In genomic region chr13:48993150-48993549, GRCh38 we compare ENCODE assay signal across 16 cellular contexts. TPM values are rescaled to one million over a fixed set of nuclear protein-coding genes. Genes with fewer than 3 reads are reported as not detected.
DNase-seq lines count a peak whose midpoint lies in the region; ATAC-seq, FAIRE-seq and TF ChIP-seq lines count a peak whose summit lies in the region.
"Had no signal": no experiment of that assay in that cellular context is flagged by ENCODE, and none has a peak within 500 bp of the region (broad histone marks: within the 10 kb centered on the region; RNA-seq: fewer than 3 reads in every experiment).

No MANE protein-coding gene starts in this region.

- H3K27me3 ChIP-seq in GM23338 (ENCODE audit: insufficient read depth), result no peaks in the 10 kb centered on the region
- H3K27me3 ChIP-seq in GM12878 (replicated peaks in 1 of 2; ENCODE audit: control insufficient read depth in 2 of 2, insufficient read depth in 2 of 2, low read length in 1 of 2), result no peaks in the 10 kb centered on the region
- H3K27me3 ChIP-seq in mesendoderm (ENCODE audit: insufficient read depth, low read length, poor library complexity), result no peaks in the 10 kb centered on the region
- no peaks in the 10 kb centered on the region for H3K27me3 ChIP-seq in colonic mucosa
- H3K27me3 ChIP-seq: BLaER1 had no signal

- no peak overlapping the region for H2BK120ac ChIP-seq in mesendoderm (ENCODE audit: low read depth, low read length)

- H2AFZ ChIP-seq in GM23338 (no peak overlapping the region), GM12878 (ENCODE audit: control insufficient read depth, low read depth, low read length) (no peak overlapping the region)
- H2AFZ ChIP-seq: GM23248 had no signal

- no peaks in the 10 kb centered on the region for H3F3A ChIP-seq in GM23338 (replicated peaks; ENCODE audit: low read depth)

- H3K4ac ChIP-seq in mesendoderm (ENCODE audit: low read depth, low read length), result no peak overlapping the region

- H3K4me2 ChIP-seq in GM23338 (no peak overlapping the region), GM12878 (ENCODE audit: control insufficient read depth, insufficient read depth) (no peak overlapping the region), mesendoderm (ENCODE audit: low read length) (no peak overlapping the region)
- H3K4me2 ChIP-seq: BLaER1 had no signal

- peaks cover 29% of the 10 kb centered on the region for H3K4me1 Mint-ChIP-seq in activated CD4-positive, alpha-beta T cell treated with anti-CD3 and anti-CD28 coated beads for 36 hours
- peaks cover 6% of the 10 kb centered on the region for H3K4me1 Mint-ChIP-seq in activated CD4-positive, alpha-beta T cell treated with anti-CD3 and anti-CD28 coated beads, Interleukin-2, amount 10 ng/mL, durations not matched to agents 7 days and 5 days
- H3K4me1 Mint-ChIP-seq in GM23338, result no peaks in the 10 kb centered on the region
- H3K4me1 Mint-ChIP-seq: H9 had no signal

- BruUV-seq in GM12878 (replicated peaks; lab: Mats Ljungman, UMichigan), result no TSS peak

- in situ Hi-C loops in GM12878 (cut with MboI), result no loop called here

- H3K23ac ChIP-seq in mesendoderm (ENCODE audit: low read length), result no peak overlapping the region

- H3K9me2 ChIP-seq in GM23338 (ENCODE audit: insufficient read depth), result no peaks in the 10 kb centered on the region

- no peak overlapping the region for H3K4me3 ChIP-seq in GM23338
- H3K4me3 ChIP-seq in GM12878, result no peak overlapping the region
- no peak overlapping the region for H3K4me3 ChIP-seq in mesendoderm (ENCODE audit: low read length)
- no peak overlapping the region for H3K4me3 ChIP-seq in colonic mucosa
- H3K4me3 ChIP-seq: BLaER1, GM23248 had no signal

- H3K9me3 ChIP-seq in GM12878 (replicated peaks; ENCODE audit: control insufficient read depth, insufficient read depth, low read length), result peaks cover 12% of the 10 kb centered on the region
- no peaks in the 10 kb centered on the region for H3K9me3 ChIP-seq in colonic mucosa

- no peak overlapping the region for H3K27ac Mint-ChIP-seq in activated CD4-positive, alpha-beta T cell treated with anti-CD3 and anti-CD28 coated beads for 36 hours
- H3K27ac Mint-ChIP-seq in activated CD4-positive, alpha-beta T cell treated with anti-CD3 and anti-CD28 coated beads, Interleukin-2, amount 10 ng/mL, durations not matched to agents 7 days and 5 days, result no peak overlapping the region
- H3K27ac Mint-ChIP-seq in GM23338, result no peak overlapping the region
- H3K27ac Mint-ChIP-seq: H9 had no signal

- no peak for TF ChIP-seq RAD21 in GM12878 (IDR thresholded peaks at IDR 0.05; ENCODE audit: insufficient read depth, low read depth, low read length)

- DNase-seq in activated CD4-positive, alpha-beta T cell treated with anti-CD3 and anti-CD28 coated beads for 36 hours, result no peak
- DNase-seq in activated CD4-positive, alpha-beta T cell treated with anti-CD3 and anti-CD28 coated beads, Interleukin-2, amount 10 ng/mL, durations not matched to agents 7 days and 5 days, result no peak
- peak; percentile 54 for DNase-seq in GM23338 (ENCODE audit: low spot score)
- DNase-seq in GM12878 (ENCODE audit: low read depth, low spot score), result no peak
- DNase-seq in mesendoderm, result peak; percentile 30
- DNase-seq in colonic mucosa, result no peak
- DNase-seq: 8988T; AML-193; CD8-positive, alpha-beta memory T cell; DMS53; GF-D8; GM23248; H9 had no signal

- no peak overlapping the region for H2AK5ac ChIP-seq in mesendoderm (ENCODE audit: low read length)

- no peak overlapping the region for H4K8ac ChIP-seq in mesendoderm (ENCODE audit: low read depth, low read length)

- peaks cover 43% of the 10 kb centered on the region for H3K36me3 Mint-ChIP-seq in activated CD4-positive, alpha-beta T cell treated with anti-CD3 and anti-CD28 coated beads for 36 hours (ENCODE audit: low read depth)
- H3K36me3 Mint-ChIP-seq in activated CD4-positive, alpha-beta T cell treated with anti-CD3 and anti-CD28 coated beads, Interleukin-2, amount 10 ng/mL, durations not matched to agents 7 days and 5 days (ENCODE audit: low read depth), result peaks cover 40% of the 10 kb centered on the region
- peaks cover 36% of the 10 kb centered on the region for H3K36me3 Mint-ChIP-seq in GM23338 (ENCODE audit: low read depth)

- H3K79me2 ChIP-seq in GM23338 (replicated peaks; ENCODE audit: insufficient read depth), result peaks cover 47% of the 10 kb centered on the region
- H3K79me2 ChIP-seq in GM12878 (ENCODE audit: control insufficient read depth, insufficient read depth, low read length), result peaks cover 44% of the 10 kb centered on the region
- H3K79me2 ChIP-seq in mesendoderm (ENCODE audit: control insufficient read depth, insufficient read depth, low read length), result no peaks in the 10 kb centered on the region

- no peak overlapping the region for H3K56ac ChIP-seq in mesendoderm (ENCODE audit: low read length)

- TF ChIP-seq CTCF in GM23338 (conservative IDR thresholded peaks at IDR 0.05; ENCODE audit: low read depth in 2 of 2) (no peak), GM12878 (IDR thresholded peaks at IDR 0.05 in 2 of 3, conservative IDR thresholded peaks at IDR 0.05 in 1 of 3; ENCODE audit: control insufficient read depth in 2 of 3, extremely low read depth in 1 of 3, insufficient read depth in 1 of 3, low read depth in 3 of 3, low read length in 3 of 3) (no peak), colonic mucosa (IDR thresholded peaks at IDR 0.05) (no peak)

- ATAC-seq in activated CD4-positive, alpha-beta T cell treated with anti-CD3 and anti-CD28 coated beads for 36 hours, result peak; percentile 14
- ATAC-seq in GM23338 (peak; percentile 51), GM12878 (peak; percentile 45), HG03521 (IDR thresholded peaks at IDR 0.05; ENCODE audit: unreplicated experiment) (no peak)

- SMC1A ChIA-PET in GM12878 (lab: Charles Lee; ENCODE audit: uncharacterized antibody, unreplicated experiment), result interaction anchor here (0.6 to 2.1 kb wide), 2 partner anchors 12 to 153 kb away, joined by 3 to 9 read pairs; no protein-coding TSS in a partner anchor

- H3K9ac ChIP-seq in GM12878 (ENCODE audit: control insufficient read depth, insufficient read depth, low read length) (no peak overlapping the region), mesendoderm (ENCODE audit: low read length) (no peak overlapping the region), colonic mucosa (ENCODE audit: low read depth in 2 of 2, low read length in 2 of 2) (no peak overlapping the region)
- H3K9ac ChIP-seq: BLaER1, GM23248 had no signal

- no peak overlapping the region for H2BK5ac ChIP-seq in mesendoderm (ENCODE audit: low read length)

- intact Hi-C loops in activated CD4-positive, alpha-beta T cell treated with anti-CD3 and anti-CD28 coated beads for 36 hours (cut with DNase I, micrococcal nuclease), result no loop called here
- intact Hi-C loops in GM12878 (cut with micrococcal nuclease; ENCODE audit: unreplicated experiment) (no loop called here), colonic mucosa (cut with DNase I) (no loop called here)

- CTCF ChIA-PET in activated CD4-positive, alpha-beta T cell treated with anti-CD3 and anti-CD28 coated beads for 36 hours (lab: Charles Lee), result interaction anchor here (1.3 kb wide), 1 partner anchor 17 kb away, joined by 4 read pairs; the partner anchor contains the start of gene FNDC3A
- CTCF ChIA-PET in activated CD4-positive, alpha-beta T cell treated with anti-CD3 and anti-CD28 coated beads, Interleukin-2, amount 10 ng/mL, durations not matched to agents 7 days and 5 days (lab: Charles Lee), result no interaction called here
- CTCF ChIA-PET in GM12878 (lab: Yijun Ruan, JAX), result no interaction called here

- H3K4me3 Mint-ChIP-seq in activated CD4-positive, alpha-beta T cell treated with anti-CD3 and anti-CD28 coated beads for 36 hours, result no peak overlapping the region
- no peak overlapping the region for H3K4me3 Mint-ChIP-seq in activated CD4-positive, alpha-beta T cell treated with anti-CD3 and anti-CD28 coated beads, Interleukin-2, amount 10 ng/mL, durations not matched to agents 7 days and 5 days
- no peak overlapping the region for H3K4me3 Mint-ChIP-seq in GM23338
- H3K4me3 Mint-ChIP-seq: CD8-positive, alpha-beta memory T cell; H9 had no signal

- H3K79me1 ChIP-seq in mesendoderm (ENCODE audit: low read length), result peaks cover 3% of the 10 kb centered on the region

- RAD21 ChIA-PET in GM12878 (lab: Charles Lee; ENCODE audit: unreplicated experiment), result interaction anchor here (1.7 kb wide), 1 partner anchor 14 kb away, joined by 5 read pairs; no protein-coding TSS in a partner anchor

- no peak overlapping the region for H3K27ac ChIP-seq in GM23338 (ENCODE audit: low read depth)
- no peak overlapping the region for H3K27ac ChIP-seq in GM12878 (ENCODE audit: control insufficient read depth, insufficient read depth)
- no peak overlapping the region for H3K27ac ChIP-seq in mesendoderm (ENCODE audit: low read depth, low read length)
- H3K27ac ChIP-seq in colonic mucosa, result no peak overlapping the region
- H3K27ac ChIP-seq: BLaER1, GM23248, HL-60 had no signal

- no peak overlapping the region for H4K5ac ChIP-seq in mesendoderm (ENCODE audit: low read length)

- H3K4me1 ChIP-seq in GM23338 (ENCODE audit: insufficient read depth) (no peaks in the 10 kb centered on the region), GM12878 (ENCODE audit: control insufficient read depth, insufficient read depth, low read length) (0 out of 2 replicates have a peak, but pooled peaks cover 4% of the 10 kb centered on the region), mesendoderm (ENCODE audit: control insufficient read depth, low read depth, low read length) (no peaks in the 10 kb centered on the region), colonic mucosa (no peaks in the 10 kb centered on the region)
- H3K4me1 ChIP-seq: BLaER1 had no signal

- H3K36me3 ChIP-seq in GM23338 (ENCODE audit: insufficient read depth) (no peaks in the 10 kb centered on the region), GM12878 (ENCODE audit: control insufficient read depth in 2 of 2, insufficient read depth in 2 of 2, low read length in 1 of 2) (peaks cover 0 to 3% of the 10 kb centered on the region in 2 experiments; a peak in 1 of 4 replicates), mesendoderm (ENCODE audit: control insufficient read depth, insufficient read depth, low read length) (no peaks in the 10 kb centered on the region), colonic mucosa (no peaks in the 10 kb centered on the region)

- H3K18ac ChIP-seq in mesendoderm (ENCODE audit: low read length), result no peak overlapping the region

- H2BK15ac ChIP-seq in mesendoderm (replicated peaks; ENCODE audit: low read depth), result no peak overlapping the region

- no peak for TF ChIP-seq POLR2A in GM12878 (IDR thresholded peaks at IDR 0.05; ENCODE audit: low read depth, low read length)

- peaks cover 9% of the 10 kb centered on the region for H3K9me3 Mint-ChIP-seq in activated CD4-positive, alpha-beta T cell treated with anti-CD3 and anti-CD28 coated beads for 36 hours (ENCODE audit: low read depth)
- peaks cover 14% of the 10 kb centered on the region for H3K9me3 Mint-ChIP-seq in activated CD4-positive, alpha-beta T cell treated with anti-CD3 and anti-CD28 coated beads, Interleukin-2, amount 10 ng/mL, durations not matched to agents 7 days and 5 days
- peaks cover 16% of the 10 kb centered on the region for H3K9me3 Mint-ChIP-seq in GM23338

- TF ChIP-seq EP300 in GM12878 (IDR thresholded peaks at IDR 0.05; ENCODE audit: borderline replicate concordance in 1 of 2, control insufficient read depth in 1 of 2, low read depth in 2 of 2, low read length in 2 of 2), result no peak

- no peaks in the 10 kb centered on the region for H3K27me3 Mint-ChIP-seq in activated CD4-positive, alpha-beta T cell treated with anti-CD3 and anti-CD28 coated beads for 36 hours
- no peaks in the 10 kb centered on the region for H3K27me3 Mint-ChIP-seq in activated CD4-positive, alpha-beta T cell treated with anti-CD3 and anti-CD28 coated beads, Interleukin-2, amount 10 ng/mL, durations not matched to agents 7 days and 5 days
- H3K27me3 Mint-ChIP-seq in GM23338 (ENCODE audit: insufficient read depth, low read depth, poor library complexity), result no peaks in the 10 kb centered on the region
- H3K27me3 Mint-ChIP-seq: CD8-positive, alpha-beta memory T cell had no signal

- H4K20me1 ChIP-seq in GM23338 (replicated peaks; ENCODE audit: insufficient read depth), result peaks cover 3% of the 10 kb centered on the region; the same call in 1 of the 2 replicates
- H4K20me1 ChIP-seq in GM12878 (ENCODE audit: control insufficient read depth, insufficient read depth), result no peaks in the 10 kb centered on the region
- H4K20me1 ChIP-seq: BLaER1 had no signal

- no peak for FAIRE-seq in GM12878 (lab: Jason Lieb, UNC)

- POLR2A ChIA-PET in activated CD4-positive, alpha-beta T cell treated with anti-CD3 and anti-CD28 coated beads for 36 hours (lab: Charles Lee), result no interaction called here
- POLR2A ChIA-PET in activated CD4-positive, alpha-beta T cell treated with anti-CD3 and anti-CD28 coated beads, Interleukin-2, amount 10 ng/mL, durations not matched to agents 7 days and 5 days (lab: Charles Lee), result no interaction called here
- POLR2A ChIA-PET in GM12878 (lab: Charles Lee), result no interaction called here

RNA-seq across cellular contexts. Expression of gene FNDC3A, which starts 17.4 kb away (rescaled TPM):
- 10 to 100 TPM; 20.8 to 26.9 TPM for total RNA-seq in activated CD4-positive, alpha-beta T cell treated with anti-CD3 and anti-CD28 coated beads for 36 hours
- total RNA-seq in activated CD4-positive, alpha-beta T cell treated with anti-CD3 and anti-CD28 coated beads, Interleukin-2, amount 10 ng/mL, durations not matched to agents 7 days and 5 days, result 10 to 100 TPM; 24.1 to 28.1 TPM
- total RNA-seq in GM23338 (2014; rRNA removed; shearing (Covaris generic)), result 31.1 and 32.0 TPM in 2 replicates
- 9.9 and 10.3 TPM in 2 replicates for polyA plus RNA-seq in GM23338 (2016; fragmentation: Nextera tagmentation; extraction: Ambion mirVana)
- 139 and 143 TPM in 2 replicates for total RNA-seq in GM12878 (2013; cell fraction: nucleolus; rRNA removed)
- 25.0 and 27.9 TPM in 2 replicates for total RNA-seq in GM12878 (2014; rRNA removed)
- 32.2 and 33.6 TPM in 2 replicates for total RNA-seq in GM12878 (2014; rRNA removed; fragmentation: Illumina TruSeq; extraction: Trizol)
- 23.6 and 26.2 TPM in 2 replicates for total RNA-seq in GM12878 (2021)
- polyA plus RNA-seq in GM12878 (2011; ENCODE audit: low read depth), result 16.8 TPM
- 46.4 and 63.8 TPM in 2 replicates for polyA plus RNA-seq in GM12878 (2011; rRNA removed)
- polyA plus RNA-seq in GM12878 (2011; cell fraction: cytosol; rRNA removed), result 20.2 and 24.0 TPM in 2 replicates
- 44.8 and 48.2 TPM in 2 replicates for polyA plus RNA-seq in GM12878 (2011; cell fraction: nucleus; rRNA removed)
- 17.2 and 24.4 TPM in 2 replicates for polyA plus RNA-seq in GM12878 (2012)
- 29.2 and 36.0 TPM in 2 replicates for polyA plus RNA-seq in GM12878 (2014; fragmentation: Illumina TruSeq; extraction: Trizol)
- polyA plus RNA-seq in GM12878 (2014; fragmentation: Nextera tagmentation; extraction: Ambion mirVana), result 1 to 10 TPM; 6.3 to 8.4 TPM
- 15.6 and 20.5 TPM in 2 replicates for polyA plus RNA-seq in GM12878 (2014; rRNA removed)
- polyA plus RNA-seq in GM12878 (2016; fragmentation: Nextera tagmentation; extraction: Ambion mirVana), result 10 to 100 TPM; 14.6 to 15.7 TPM
- 84.8 and 124 TPM in 2 replicates for polyA minus RNA-seq in GM12878 (2011; rRNA and poly(A)+ RNA removed)
- polyA minus RNA-seq in GM12878 (2011; cell fraction: cytosol; rRNA and poly(A)+ RNA removed), result 18.0 and 19.6 TPM in 2 replicates
- 46.8 and 64.9 TPM in 2 replicates for polyA minus RNA-seq in GM12878 (2011; cell fraction: nucleus; rRNA and poly(A)+ RNA removed)
- polyA plus RNA-seq in mesendoderm (2013, experiment 1 of 2), result 15.6 TPM
- polyA plus RNA-seq in mesendoderm (2013, experiment 2 of 2), result 16.3 TPM
- total RNA-seq in colonic mucosa, result 10 to 100 TPM; 33.9 to 55.3 TPM

Comparison
In these comparisons a context has a peak if more than half of its experiments do, and no peak if none do; other contexts are left out.
1. DNase-seq: peak in GM23338 (single experiment) and mesendoderm (single experiment); none in activated CD4-positive, alpha-beta T cell treated with anti-CD3 and anti-CD28 coated beads for 36 hours (single experiment), activated CD4-positive, alpha-beta T cell treated with anti-CD3 and anti-CD28 coated beads, Interleukin-2, amount 10 ng/mL, durations not matched to agents 7 days and 5 days (single experiment), GM12878 (single experiment) and colonic mucosa (single experiment).